In genomic region chr7:157000047-157000726, GRCh38 we compare ENCODE assay signal across 9 cellular contexts. TPM values are rescaled to one million over a fixed set of nuclear protein-coding genes. Genes with fewer than 3 reads are reported as not detected.
DNase-seq lines count a peak whose midpoint lies in the region; ATAC-seq, FAIRE-seq and TF ChIP-seq lines count a peak whose summit lies in the region.
"Had no signal": no experiment of that assay in that cellular context is flagged by ENCODE, and none has a peak within 500 bp of the region (broad histone marks: within the 10 kb centered on the region; RNA-seq: fewer than 3 reads in every experiment).

No MANE protein-coding gene starts in this region.

- H3K36me3 ChIP-seq in tibial artery, result no peaks in the 10 kb centered on the region

- peaks cover 31% of the 10 kb centered on the region for H3K4me1 Mint-ChIP-seq in activated CD4-positive, alpha-beta memory T cell treated with anti-CD3 and anti-CD28 coated beads for 36 hours (ENCODE audit: low read depth)

- WGBS in A549 (ENCODE audit: missing lambda C conversion rate), result 7% methylated on average over 16 of the region's 64 CpGs

- H3K4me1 ChIP-seq in A549 (peaks cover 7% of the 10 kb centered on the region; the same call in 2 of the 3 replicates), tibial artery (peaks cover 0 to 50% (median 43%) of the 10 kb centered on the region in 4 donors)

- ATAC-seq in A549 (peak; percentile 38 to 47; a peak in 4 of 6 replicates), GM21447 (IDR thresholded peaks at IDR 0.05; ENCODE audit: unreplicated experiment) (peak; percentile 42), GM21529 (IDR thresholded peaks at IDR 0.05; ENCODE audit: unreplicated experiment) (no peak)

- POLR2A ChIA-PET in A549 (lab: Yijun Ruan, JAX), result no interaction called here
- POLR2A ChIA-PET in activated CD4-positive, alpha-beta memory T cell treated with anti-CD3 and anti-CD28 coated beads for 36 hours (lab: Charles Lee), result no interaction called here

- CTCF ChIA-PET in A549 (lab: Yijun Ruan, JAX), result interaction anchor here (1.0 to 1.2 kb wide), 3 partner anchors 12 to 274 kb away, joined by 3 read pairs; no protein-coding TSS in a partner anchor
- CTCF ChIA-PET in activated CD4-positive, alpha-beta memory T cell treated with anti-CD3 and anti-CD28 coated beads for 36 hours (lab: Charles Lee), result no interaction called here

- FAIRE-seq in A549 (lab: Jason Lieb, UNC), result no peak

- DNase-seq in A549 (ENCODE audit: low read depth in 1 of 2, low spot score in 1 of 2) (no peak), iPS-NIHi11 (ENCODE audit: low spot score) (peak; percentile 51), tibial artery (peak in 1 of 2 donors; percentile 19), COLO829 (ENCODE audit: low spot score) (no peak), HuH-7.5 (ENCODE audit: low spot score) (no peak)
- no peak for DNase-seq in activated CD4-positive, alpha-beta memory T cell treated with anti-CD3 and anti-CD28 coated beads for 36 hours

- intact Hi-C loops in activated CD4-positive, alpha-beta memory T cell treated with anti-CD3 and anti-CD28 coated beads for 36 hours (cut with micrococcal nuclease), result loop anchor here (10.0 kb wide), 1 partner anchor 1625 kb away; no protein-coding TSS in a partner anchor
- intact Hi-C loops in tibial artery (cut with DNase I; ENCODE audit: low total_unique reads), result no loop called here

- peaks cover 3 to 93% of the 10 kb centered on the region in 2 donors for H3K27me3 ChIP-seq in tibial artery

- no peaks in the 10 kb centered on the region for H3K9me3 Mint-ChIP-seq in activated CD4-positive, alpha-beta memory T cell treated with anti-CD3 and anti-CD28 coated beads for 36 hours

- H3K27ac ChIP-seq in A549, result peak overlapping the region; percentile 75 to 95
- no peak overlapping the region for H3K27ac ChIP-seq in tibial artery
- H3K27ac ChIP-seq: epithelial cell of prostate had no signal

- H3K36me3 Mint-ChIP-seq in activated CD4-positive, alpha-beta memory T cell treated with anti-CD3 and anti-CD28 coated beads for 36 hours, result no peaks in the 10 kb centered on the region

- TF ChIP-seq EP300 in A549 (IDR thresholded peaks at IDR 0.05), result no peak

- H3K4me3 ChIP-seq in A549 (peak overlapping the region; percentile 77), tibial artery (peak overlapping the region; percentile 39 to 50)

- peak overlapping the region; percentile 57 for H3K4me3 Mint-ChIP-seq in activated CD4-positive, alpha-beta memory T cell treated with anti-CD3 and anti-CD28 coated beads for 36 hours

- TF ChIP-seq CTCF in A549 (IDR thresholded peaks at IDR 0.05) (no peak), tibial artery (IDR thresholded peaks at IDR 0.05) (no peak)

- H3K27ac Mint-ChIP-seq in activated CD4-positive, alpha-beta memory T cell treated with anti-CD3 and anti-CD28 coated beads for 36 hours, result no peak overlapping the region

- H3K4me2 ChIP-seq in A549, result peak overlapping the region; percentile 93

- TF ChIP-seq POLR2A in A549 (IDR thresholded peaks at IDR 0.05; ENCODE audit: low read length), result no peak

- H3K9me3 ChIP-seq in A549 (no peaks in the 10 kb centered on the region), tibial artery (peaks cover 0 to 6% (median 0%) of the 10 kb centered on the region in 3 donors)

- peaks cover 64% of the 10 kb centered on the region for H3K27me3 Mint-ChIP-seq in activated CD4-positive, alpha-beta memory T cell treated with anti-CD3 and anti-CD28 coated beads for 36 hours

- TF ChIP-seq RAD21 in A549 (conservative IDR thresholded peaks at IDR 0.05 in 1 of 2, IDR thresholded peaks at IDR 0.05 in 1 of 2), result no peak

TF ChIP-seq in A549, 52 proteins besides CTCF, POLR2A, EP300 and RAD21:
- TF ChIP-seq JUN (IDR thresholded peaks at IDR 0.05) (peak in 1 of 2 experiments; percentile 22; a peak in 1 of 5 replicates), MYC (IDR thresholded peaks at IDR 0.05; ENCODE audit: borderline replicate concordance, low read length) (no peak)

RNA-seq across cellular contexts. Expression of gene MNX1, which starts 10.3 kb away (rescaled TPM):
- 0.67 and 0.70 TPM in 2 replicates for polyA plus RNA-seq in A549 (2011; rRNA removed)
- 1.5 and 1.8 TPM in 2 replicates for polyA plus RNA-seq in A549 (2012; cell fraction: cytosol; rRNA removed)
- polyA plus RNA-seq in A549 (2012; cell fraction: nucleus; rRNA removed), result 3.2 TPM in 2 replicates
- 3.1 to 4.5 TPM (median 4.2 TPM) in 3 replicates for polyA plus RNA-seq in A549 (2017; fragmentation: RNase III; extraction: RNeasy Plus Mini Kit Qiagen cat#74134 plus additional on column Dnase treatment)
- polyA minus RNA-seq in A549 (2011; rRNA and poly(A)+ RNA removed), result 0.88 and 1.0 TPM in 2 replicates
- not detected for total RNA-seq in activated CD4-positive, alpha-beta memory T cell treated with anti-CD3 and anti-CD28 coated beads for 36 hours

RNA-seq across cellular contexts. Expression of gene NOM1, which starts 50.7 kb away (rescaled TPM):
- polyA plus RNA-seq in A549 (2011; rRNA removed) (15.5 and 19.1 TPM in 2 replicates), A549 (2017; fragmentation: RNase III; extraction: RNeasy Plus Mini Kit Qiagen cat#74134 plus additional on column Dnase treatment) (17.7 to 19.0 TPM (median 18.8 TPM) in 3 replicates)
- 9.9 and 10.7 TPM in 2 replicates for polyA plus RNA-seq in A549 (2012; cell fraction: cytosol; rRNA removed)
- 28.0 and 34.9 TPM in 2 replicates for polyA plus RNA-seq in A549 (2012; cell fraction: nucleus; rRNA removed)
- polyA minus RNA-seq in A549 (2011; rRNA and poly(A)+ RNA removed), result 22.2 and 24.6 TPM in 2 replicates
- 10 to 100 TPM; 29.2 to 31.3 TPM for total RNA-seq in activated CD4-positive, alpha-beta memory T cell treated with anti-CD3 and anti-CD28 coated beads for 36 hours

Comparison
In these comparisons a context has a peak if more than half of its experiments do, and no peak if none do; other contexts are left out.
1. H3K27ac ChIP-seq: peak in A549 (2 of 2); none in tibial artery (0 of 2).